Comparison of ENCODE assay signal across 8 cellular contexts in genomic region chr7:26153246-26153822, GRCh38. TPM values are rescaled to one million over a fixed set of nuclear protein-coding genes. Genes with fewer than 3 reads are reported as not detected.
DNase-seq lines count a peak whose midpoint lies in the region; ATAC-seq, FAIRE-seq and TF ChIP-seq lines count a peak whose summit lies in the region.

No MANE protein-coding gene starts in this region.

- H4K20me1 ChIP-seq in BLaER1 treated with 17β-estradiol and CSF1 and Interleukin-3, amounts not matched to agents 10 nM and 100 nM, result 0 out of 22 replicates have a peak, but pooled peaks cover 0 to 5% (median 0%) of the 10 kb centered on the region in 11 experiments

- H3K4me2 ChIP-seq in BLaER1 treated with 17β-estradiol and CSF1 and Interleukin-3, amounts not matched to agents 10 nM and 100 nM, result peak overlapping the region; percentile 73 to 98 (median 97)

- no peak for FAIRE-seq in D721Med (lab: Jason Lieb, UNC)

- peaks cover 0 to 2% (median 0%) of the 10 kb centered on the region in 11 experiments; a peak in 5 of 22 replicates for H3K9me3 ChIP-seq in BLaER1 treated with 17β-estradiol and CSF1 and Interleukin-3, amounts not matched to agents 10 nM and 100 nM (replicated peaks in 1 of 11)
- no peaks in the 10 kb centered on the region for H3K9me3 ChIP-seq in mucosa of descending colon

- ATAC-seq in mucosa of descending colon, result peak; percentile 5
- ATAC-seq in GM21786 (IDR thresholded peaks at IDR 0.05; ENCODE audit: unreplicated experiment), result no peak

- intact Hi-C loops in mucosa of descending colon (cut with DNase I, micrococcal nuclease), result no loop called here

- H3K27me3 ChIP-seq in BLaER1 treated with 17β-estradiol and CSF1 and Interleukin-3, amounts not matched to agents 10 nM and 100 nM, result peaks cover 0 to 10% (median 0%) of the 10 kb centered on the region in 11 experiments; a peak in 1 of 22 replicates

- in situ Hi-C loops in astrocyte of the spinal cord (cut with HindIII; ENCODE audit: low sequenced_read_pairs), result no loop called here

- H3K36me3 ChIP-seq in BLaER1 treated with 17β-estradiol and CSF1 and Interleukin-3, amounts not matched to agents 10 nM and 100 nM, result no peaks in the 10 kb centered on the region
- no peaks in the 10 kb centered on the region for H3K36me3 ChIP-seq in mucosa of descending colon (ENCODE audit: low read depth)

- TF ChIP-seq CTCF in astrocyte of the spinal cord (IDR thresholded peaks at IDR 0.05; ENCODE audit: low read depth, low read length) (peak; percentile 19), mucosa of descending colon (IDR thresholded peaks at IDR 0.05) (no peak), D721Med (IDR thresholded peaks at IDR 0.05; ENCODE audit: insufficient read depth, missing control alignments) (no peak)

- peak overlapping the region in 2 of 11 experiments; percentile 22 to 40; a peak in 2 of 22 replicates for H3K27ac ChIP-seq in BLaER1 treated with 17β-estradiol and CSF1 and Interleukin-3, amounts not matched to agents 10 nM and 100 nM

- DNase-seq in Jurkat, Clone E6-1 (ENCODE audit: low read depth, low spot score), result no peak
- DNase-seq in astrocyte of the spinal cord (ENCODE audit: low read depth, low spot score) (no peak), mucosa of descending colon (peak in 2 of 3 donors; percentile 31 to 50), D721Med (ENCODE audit: insufficient read length, low spot score) (no peak), COR-L47 (lab: John Stamatoyannopoulos, UW) (no peak), NCI-H2081 treated with DMSO at 0.1 percent for 48 hours (lab: John Stamatoyannopoulos, UW) (no peak)

- H3K9ac ChIP-seq in BLaER1 treated with 17β-estradiol and CSF1 and Interleukin-3, amounts not matched to agents 10 nM and 100 nM, result peak overlapping the region in 7 of 11 experiments; percentile 18 to 90 (median 86); a peak in 12 of 22 replicates

- H3K4me1 ChIP-seq in BLaER1 treated with 17β-estradiol and CSF1 and Interleukin-3, amounts not matched to agents 10 nM and 100 nM, result peaks cover 61 to 68% (median 64%) of the 10 kb centered on the region in 10 experiments
- H3K4me1 ChIP-seq in mucosa of descending colon (ENCODE audit: low read depth), result peaks cover 34% of the 10 kb centered on the region

- H3K4me3 ChIP-seq in BLaER1 treated with 17β-estradiol and CSF1 and Interleukin-3, amounts not matched to agents 10 nM and 100 nM, result peak overlapping the region; percentile 79 to 93 (median 88); a peak in 19 of 20 replicates
- H3K4me3 ChIP-seq in Jurkat, Clone E6-1 (ENCODE audit: low read length), result peak overlapping the region; percentile 13
- H3K4me3 ChIP-seq in astrocyte of the spinal cord (ENCODE audit: low read depth, low read length) (peak overlapping the region; percentile 61), mucosa of descending colon (peak overlapping the region; percentile 36)

RNA-seq across cellular contexts. Expression of gene NFE2L3, which starts 1.3 kb away (rescaled TPM):
- polyA plus RNA-seq in Jurkat, Clone E6-1 (2012; ENCODE audit: insufficient read depth, insufficient read length), result 25.8 TPM
- 10 to 100 TPM in 1 of 3 donors, 1 to 10 TPM in 2; 7.3 to 12.2 (median 8.4) TPM for total RNA-seq in mucosa of descending colon

RNA-seq across cellular contexts. Expression of gene HNRNPA2B1, which starts 47.2 kb away (rescaled TPM):
- polyA plus RNA-seq in Jurkat, Clone E6-1 (2012; ENCODE audit: insufficient read depth, insufficient read length), result 1,958 TPM
- total RNA-seq in mucosa of descending colon, result 100 to 1,000 TPM; 345 to 441 (median 379) TPM

RNA-seq across cellular contexts. Expression of gene CBX3, which starts 48.2 kb away (rescaled TPM):
- polyA plus RNA-seq in Jurkat, Clone E6-1 (2012; ENCODE audit: insufficient read depth, insufficient read length), result 591 TPM
- total RNA-seq in mucosa of descending colon, result 10 to 100 TPM; 61.3 to 93.8 (median 81.4) TPM

Comparison
In these comparisons a context has a peak if more than half of its experiments do, and no peak if none do; other contexts are left out.
1. H3K4me3 ChIP-seq: peak in every context shown above with its lines; median percentile 88 in BLaER1 treated with 17β-estradiol and CSF1 and Interleukin-3, amounts not matched to agents 10 nM and 100 nM; 61 in astrocyte of the spinal cord; 36 in mucosa of descending colon; 13 in Jurkat, Clone E6-1.
2. DNase-seq: peak in mucosa of descending colon (2 of 3); none in Jurkat, Clone E6-1 (single experiment), astrocyte of the spinal cord (single experiment), D721Med (single experiment), COR-L47 (single experiment) and NCI-H2081 treated with DMSO at 0.1 percent for 48 hours (single experiment).